1 cellular context compared by ENCODE assay signal in genomic region chr11:75246673-75247350, GRCh38.
TF ChIP-seq lines count a peak whose summit lies in the region.

No MANE protein-coding gene starts in this region.

TF ChIP-seq in HepG2, 621 proteins besides CTCF, POLR2A, EP300 and RAD21 (continued from another document):
- TF ChIP-seq PRDM10 (CRISPR knock-in tag; IDR thresholded peaks at IDR 0.05; ENCODE audit: low read depth): no peak
- TF ChIP-seq KLF9 (CRISPR knock-in tag; IDR thresholded peaks at IDR 0.05; ENCODE audit: low read depth): no peak
- TF ChIP-seq MXD3 (CRISPR knock-in tag; IDR thresholded peaks at IDR 0.05): no peak
- TF ChIP-seq SNRNP70 (IDR thresholded peaks at IDR 0.05; ENCODE audit: low read depth, low read length): no peak
- TF ChIP-seq, protein P1, sequence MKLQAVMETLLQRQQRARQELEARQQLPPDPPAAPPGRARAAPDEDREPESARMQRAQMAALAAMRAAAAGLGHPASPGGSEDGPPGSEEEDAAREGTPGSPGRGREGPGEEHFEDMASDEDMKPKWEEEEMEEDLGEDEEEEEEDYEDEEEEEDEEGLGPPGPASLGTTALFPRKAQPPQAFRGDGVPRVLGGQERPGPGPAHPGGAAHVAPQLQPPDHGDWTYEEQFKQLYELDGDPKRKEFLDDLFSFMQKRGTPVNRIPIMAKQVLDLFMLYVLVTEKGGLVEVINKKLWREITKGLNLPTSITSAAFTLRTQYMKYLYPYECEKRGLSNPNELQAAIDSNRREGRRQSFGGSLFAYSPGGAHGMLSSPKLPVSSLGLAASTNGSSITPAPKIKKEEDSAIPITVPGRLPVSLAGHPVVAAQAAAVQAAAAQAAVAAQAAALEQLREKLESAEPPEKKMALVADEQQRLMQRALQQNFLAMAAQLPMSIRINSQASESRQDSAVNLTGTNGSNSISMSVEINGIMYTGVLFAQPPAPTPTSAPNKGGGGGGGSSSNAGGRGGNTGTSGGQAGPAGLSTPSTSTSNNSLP (IDR thresholded peaks at IDR 0.05; ENCODE audit: low read depth, low read length): no peak
- TF ChIP-seq SIN3A (IDR thresholded peaks at IDR 0.05; ENCODE audit: borderline replicate concordance, low read depth, low read length): no peak
- no peak for TF ChIP-seq RAD51 (IDR thresholded peaks at IDR 0.05; ENCODE audit: borderline replicate concordance)
- TF ChIP-seq NFE2L2 (IDR thresholded peaks at IDR 0.05; ENCODE audit: low read length): no peak
- no peak for TF ChIP-seq RFXANK (CRISPR knock-in tag; IDR thresholded peaks at IDR 0.05)
- TF ChIP-seq ZNF749 (CRISPR knock-in tag; IDR thresholded peaks at IDR 0.05; ENCODE audit: borderline replicate concordance): no peak
- TF ChIP-seq NR2F6 (IDR thresholded peaks at IDR 0.05): no peak
- TF ChIP-seq NR2F6 (CRISPR knock-in tag; IDR thresholded peaks at IDR 0.05): no peak
- TF ChIP-seq SALL1 (CRISPR knock-in tag; IDR thresholded peaks at IDR 0.05): no peak
- TF ChIP-seq EEA1 (CRISPR knock-in tag; IDR thresholded peaks at IDR 0.05; ENCODE audit: borderline replicate concordance): no peak
- no peak for TF ChIP-seq ZNF503 (CRISPR knock-in tag; IDR thresholded peaks at IDR 0.05)
- TF ChIP-seq MIER2 (CRISPR knock-in tag; IDR thresholded peaks at IDR 0.05): no peak
TF ChIP-seq in HepG2: peak in this region for 0.
